8 cellular contexts compared by ENCODE assay signal in genomic region chr6:13486679-13487121, GRCh38. TPM values are rescaled to one million over a fixed set of nuclear protein-coding genes. Genes with fewer than 3 reads are reported as not detected.
DNase-seq lines count a peak whose midpoint lies in the region; ATAC-seq and TF ChIP-seq lines count a peak whose summit lies in the region.

No MANE protein-coding gene starts in this region.

- no peak overlapping the region for H2BK5ac ChIP-seq in IMR-90 (ENCODE audit: low read depth, low read length, poor library complexity, severe bottlenecking)

- no peaks in the 10 kb centered on the region; the same call in 1 of the 2 replicates for H4K20me1 ChIP-seq in IMR-90 (ENCODE audit: insufficient read depth, low read length)

- H3K23ac ChIP-seq in IMR-90 (ENCODE audit: low read depth, low read length): no peak overlapping the region; the same call in 1 of the 2 replicates

- H3K4me2 ChIP-seq in IMR-90 (ENCODE audit: low read depth, low read length): peak overlapping the region; percentile 93

- H2BK15ac ChIP-seq in IMR-90 (ENCODE audit: low read depth, low read length): no peak overlapping the region

- no peaks in the 10 kb centered on the region for H3K27me3 ChIP-seq in IMR-90 (ENCODE audit: control insufficient read depth, insufficient read depth, low read length)
- no peaks in the 10 kb centered on the region for H3K27me3 ChIP-seq in ascending aorta
- H3K27me3 ChIP-seq in sigmoid colon: no peaks in the 10 kb centered on the region

- H3K18ac ChIP-seq in IMR-90 (ENCODE audit: low read depth, low read length): no peak overlapping the region

- no peak overlapping the region for H4K8ac ChIP-seq in IMR-90 (ENCODE audit: low read depth in 2 of 2, low read length in 2 of 2)

- POLR2A ChIA-PET in IMR-90 (lab: Charles Lee; ENCODE audit: unreplicated experiment): no interaction called here

- ATAC-seq in GM21717 (IDR thresholded peaks at IDR 0.05; ENCODE audit: unreplicated experiment) (peak; percentile 31), IMR-90 (ENCODE audit: low read depth) (peak; percentile 40)

- no peak overlapping the region for H3K4ac ChIP-seq in IMR-90 (ENCODE audit: low read depth, low read length)

- 1% methylated on average over 17 of the region's 39 CpGs; no CpG with 5 or more reads in 1 of the 2 experiments for WGBS in IMR-90 (ENCODE audit: extremely low coverage in 2 of 2, insufficient read length in 1 of 2), 2 experiments
- 0% methylated on average over 39 of the region's 39 CpGs for WGBS in sigmoid colon, 2 donors

- no peak for TF ChIP-seq EP300 in sigmoid colon (IDR thresholded peaks at IDR 0.05)

- CTCF ChIA-PET in IMR-90 (lab: Yijun Ruan, JAX): interaction anchor here (1.1 to 1.3 kb wide), 2 partner anchors 53 to 89 kb away, joined by 3 read pairs; no protein-coding TSS in a partner anchor

- H4K91ac ChIP-seq in IMR-90 (ENCODE audit: insufficient read depth, low read depth, low read length): no peak overlapping the region

- H3K36me3 ChIP-seq in IMR-90 (ENCODE audit: control insufficient read depth, insufficient read depth, low read length) (no peaks in the 10 kb centered on the region), ascending aorta (no peaks in the 10 kb centered on the region), sigmoid colon (no peaks in the 10 kb centered on the region)

- no peak for TF ChIP-seq RAD21 in IMR-90 (IDR thresholded peaks at IDR 0.05; ENCODE audit: low read length)

- no peak overlapping the region for H3K14ac ChIP-seq in IMR-90 (replicated peaks; ENCODE audit: low read depth, low read length)

- no peak for TF ChIP-seq POLR2A in IMR-90 (IDR thresholded peaks at IDR 0.05; ENCODE audit: low read depth, low read length)
- no peak for TF ChIP-seq POLR2A in sigmoid colon (IDR thresholded peaks at IDR 0.05)

- no peak for TF ChIP-seq CTCF in IMR-90 (conservative IDR thresholded peaks at IDR 0.05; ENCODE audit: low read depth, low read length)
- no peak for TF ChIP-seq CTCF in ascending aorta (IDR thresholded peaks at IDR 0.05)
- no peak for TF ChIP-seq CTCF in sigmoid colon (IDR thresholded peaks at IDR 0.05)

- no peak overlapping the region for H2BK120ac ChIP-seq in IMR-90 (ENCODE audit: low read depth, low read length)

- H3K27ac ChIP-seq in IMR-90 (ENCODE audit: insufficient read depth, low read length) (no peak overlapping the region), ascending aorta (peak overlapping the region; percentile 89 to 96), sigmoid colon (peak overlapping the region; percentile 91 to 98 (median 96))

- no TSS peak for BruUV-seq in IMR-90 (replicated peaks; lab: Mats Ljungman, UMichigan)

- no peak overlapping the region for H2AK5ac ChIP-seq in IMR-90 (ENCODE audit: low read depth, low read length)

- peaks cover 6% of the 10 kb centered on the region for H3K9me1 ChIP-seq in IMR-90 (ENCODE audit: insufficient read depth, low read length)

- peak overlapping the region; percentile 61 for H2AK9ac ChIP-seq in IMR-90 (replicated peaks; ENCODE audit: low read depth, low read length, poor library complexity)

- peak overlapping the region; percentile 70 for H3K4me3 ChIP-seq in IMR-90 (ENCODE audit: insufficient read depth, low read depth, low read length)
- H3K4me3 ChIP-seq in ascending aorta: peak overlapping the region; percentile 90 to 94
- H3K4me3 ChIP-seq in sigmoid colon: peak overlapping the region; percentile 63 to 98 (median 86)

- H2BK20ac ChIP-seq in IMR-90 (ENCODE audit: low read depth, low read length): no peak overlapping the region

- intact Hi-C loops in IMR-90 (cut with micrococcal nuclease): loop anchor here (1.0 to 2.0 kb wide), 5 partner anchors 52 to 150 kb away; partner anchors contain the start of genes NOL7 and SIRT5
- intact Hi-C loops in ascending aorta (cut with DNase I): loop anchor here (1.0 to 5.0 kb wide), 5 partner anchors 59 to 328 kb away; partner anchors contain the start of genes MCUR1 and SIRT5
- intact Hi-C loops in sigmoid colon (cut with DNase I): loop anchor here (1.0 to 5.0 kb wide), 6 partner anchors 39 to 158 kb away; partner anchors contain the start of genes SIRT5 and TBC1D7

- H3K56ac ChIP-seq in IMR-90 (ENCODE audit: extremely low read depth, insufficient read depth, low read length): no peak overlapping the region

- H3K9me3 ChIP-seq in IMR-90 (ENCODE audit: control insufficient read depth, insufficient read depth, low read length) (no peaks in the 10 kb centered on the region), ascending aorta (no peaks in the 10 kb centered on the region), sigmoid colon (no peaks in the 10 kb centered on the region)

- H2AFZ ChIP-seq in IMR-90 (replicated peaks; ENCODE audit: low read length, poor library complexity): peak overlapping the region; percentile 94

- H3K4me1 ChIP-seq in IMR-90 (ENCODE audit: control insufficient read depth, insufficient read depth, low read length) (peaks cover 5% of the 10 kb centered on the region; the same call in 1 of the 2 replicates), ascending aorta (peaks cover 4% of the 10 kb centered on the region in 2 donors), sigmoid colon (peaks cover 0 to 49% (median 23%) of the 10 kb centered on the region in 4 donors)

- in situ Hi-C loops in IMR-90 (cut with MboI; ENCODE audit: low sequenced_read_pairs): no loop called here

- peak overlapping the region; percentile 62; the same call in 1 of the 2 replicates for H3K9ac ChIP-seq in IMR-90 (ENCODE audit: low read depth, low read length)

- dilution Hi-C loops in IMR-90 (cut with HindIII; ENCODE audit: low sequenced_read_pairs, unreplicated experiment): no loop called here

- H3K79me1 ChIP-seq in IMR-90 (ENCODE audit: low read depth in 1 of 2, low read length in 2 of 2): peaks cover 3 to 38% of the 10 kb centered on the region in 2 experiments

- no peak overlapping the region for H4K5ac ChIP-seq in IMR-90 (ENCODE audit: low read depth, low read length)

- DNase-seq in ELR (ENCODE audit: low read depth) (peak; percentile 84), IMR-90 (peak; percentile 61), T-helper 1 cell (peak in 4 of 5 donors; percentile 18 to 73 (median 32)), ascending aorta (ENCODE audit: low spot score in 2 of 2) (peak in 1 of 2 donors; percentile 80), hypothalamus (lab: John Stamatoyannopoulos, UW) (peak in 35 of 51 donors; percentile 5 to 71 (median 45)), sigmoid colon (peak; percentile 86), cortex of kidney (lab: John Stamatoyannopoulos, UW) (no peak)

TF ChIP-seq in IMR-90, 13 proteins besides CTCF, POLR2A, EP300 and RAD21:
- no peak for TF ChIP-seq SMC3 (IDR thresholded peaks at IDR 0.05; ENCODE audit: low read depth, low read length)
- peak; percentile 96 for TF ChIP-seq MXI1 (IDR thresholded peaks at IDR 0.05; ENCODE audit: borderline replicate concordance, low read depth, low read length)
- peak; percentile 18; the same call in 1 of the 2 replicates for TF ChIP-seq CEBPB (IDR thresholded peaks at IDR 0.05; ENCODE audit: low read depth, low read length)
- no peak for TF ChIP-seq USF2 (IDR thresholded peaks at IDR 0.05; ENCODE audit: low read depth, low read length)
- no peak for TF ChIP-seq MAFK (IDR thresholded peaks at IDR 0.05; ENCODE audit: low read depth, low read length)

RNA-seq across cellular contexts. Expression of gene GFOD1, which starts 0.7 kb away (rescaled TPM):
- total RNA-seq in IMR-90 (2012; rRNA removed): 3.4 and 3.6 TPM in 2 replicates
- polyA plus RNA-seq in IMR-90 (2012; rRNA removed): 1.8 and 2.2 TPM in 2 replicates
- polyA plus RNA-seq in IMR-90 (2012; cell fraction: cytosol; rRNA removed): 0.78 and 1.7 TPM in 2 replicates
- polyA plus RNA-seq in IMR-90 (2012; cell fraction: nucleus; rRNA removed; ENCODE audit: low replicate concordance): 3.5 and 3.9 TPM in 2 replicates
- total RNA-seq in ascending aorta: 28.7 TPM
- total RNA-seq in sigmoid colon: 10 to 100 TPM; 13.3 to 18.3 (median 15.7) TPM
- polyA plus RNA-seq in sigmoid colon: 1 to 10 TPM; 2.3 to 6.5 (median 3.0) TPM
